Comparison of ENCODE assay signal across 8 cellular contexts in the genomic region with DNA sequence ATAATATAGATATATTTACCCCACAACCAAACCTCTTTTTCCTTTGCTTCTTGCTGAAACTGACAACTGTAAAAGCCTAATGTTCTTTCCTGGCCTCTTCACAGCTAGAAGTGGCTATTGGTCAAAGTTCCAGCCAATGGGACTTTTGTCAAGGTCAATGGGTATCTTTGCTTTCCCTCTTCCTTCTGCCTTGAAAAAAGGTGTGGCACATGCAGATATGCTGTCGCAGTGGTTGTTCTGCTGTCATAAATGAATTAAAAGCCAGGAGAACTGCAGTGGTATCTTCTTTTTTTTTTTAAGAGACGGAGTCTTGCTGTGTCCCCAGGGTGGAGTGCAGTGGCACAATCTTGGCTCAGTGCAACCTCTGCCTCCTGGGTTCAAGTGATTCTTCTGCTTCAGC.
"Had no signal": no experiment of that assay in that cellular context is flagged by ENCODE, and none has a peak within 500 bp of the region (broad histone marks: within the 10 kb centered on the region; RNA-seq: fewer than 3 reads in every experiment).

No MANE protein-coding gene starts in this region.

- H3K27ac Mint-ChIP-seq: HFFc6 had no signal

- ATAC-seq: HCT116 had no signal

- H3K9me3 ChIP-seq: HAP-1 had no signal

- H3K4me1 ChIP-seq: HAP-1 had no signal

- H3K4me3 Mint-ChIP-seq: HFFc6 had no signal

- DNase-seq: GM23248, GOT3, H7, HFFc6, IMR-90 had no signal

- H3K4me3 ChIP-seq: GM23248, HAP-1 had no signal

- H3K27ac ChIP-seq: GM23248, HL-60 had no signal
